In the genomic region with DNA sequence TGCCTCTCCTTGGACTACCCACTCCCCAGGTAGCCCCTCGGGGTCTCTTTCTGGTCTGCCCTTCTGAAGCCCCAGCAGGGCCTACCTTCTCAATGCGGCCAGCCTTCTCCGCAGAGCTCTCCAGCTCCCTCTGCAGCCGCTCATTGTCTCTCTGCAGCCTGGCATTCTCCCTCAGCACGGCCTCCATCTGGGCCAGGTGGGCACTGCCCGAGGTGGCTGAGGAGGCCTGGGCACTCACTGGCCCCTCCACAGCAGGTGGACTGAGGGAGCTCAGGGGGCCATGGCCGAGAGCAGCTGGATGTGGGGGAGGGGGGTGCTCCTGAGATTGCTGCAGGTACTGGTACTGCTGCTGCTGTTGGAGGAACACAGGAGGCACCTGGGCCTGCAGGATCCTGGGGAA, we compare ENCODE assay signal across 10 cellular contexts.
DNase-seq lines count a peak whose midpoint lies in the region; ATAC-seq and TF ChIP-seq lines count a peak whose summit lies in the region.
"Had no signal": no experiment of that assay in that cellular context is flagged by ENCODE, and none has a peak within 500 bp of the region (broad histone marks: within the 10 kb centered on the region; RNA-seq: fewer than 3 reads in every experiment).

No MANE protein-coding gene starts in this region.

- H3K27me3 ChIP-seq in RWPE2 (ENCODE audit: insufficient read depth, poor library complexity, severe bottlenecking): no peaks in the 10 kb centered on the region
- H3K27me3 ChIP-seq: hepatocyte had no signal

- H3K4me3 ChIP-seq in AG10803 (ENCODE audit: low read length): no peak overlapping the region
- no peak overlapping the region for H3K4me3 ChIP-seq in RWPE2 (ENCODE audit: severe bottlenecking)
- H3K4me3 ChIP-seq in foreskin fibroblast (ENCODE audit: low read depth in 1 of 2, low read length in 2 of 2): no peak overlapping the region
- H3K4me3 ChIP-seq: hepatocyte had no signal

- H3K36me3 ChIP-seq in RWPE2 (ENCODE audit: low read depth): peaks cover 96% of the 10 kb centered on the region

- H3K4me1 ChIP-seq in RWPE2 (ENCODE audit: insufficient read depth, poor library complexity, severe bottlenecking): peaks cover 75% of the 10 kb centered on the region

- H3K9me3 ChIP-seq in RWPE2 (ENCODE audit: severe bottlenecking): no peaks in the 10 kb centered on the region

- DNase-seq in AG10803 (ENCODE audit: low read depth) (peak; percentile 36), RWPE2 (ENCODE audit: low spot score) (no peak), foreskin fibroblast (no peak), retina (peak; percentile 33), SIG-M5 (lab: John Stamatoyannopoulos, UW) (no peak), activated gamma-delta T cell (lab: John Stamatoyannopoulos, UW) (no peak), NCI-H146 treated with DMSO at 0.1 percent for 48 hours (lab: John Stamatoyannopoulos, UW; ENCODE audit: unreplicated experiment) (no peak)
- DNase-seq: NCI-H1930 had no signal

- no peak for ATAC-seq in RWPE2 (ENCODE audit: low read depth)
- no peak for ATAC-seq in GM19395 (IDR thresholded peaks at IDR 0.05; ENCODE audit: unreplicated experiment)

- peak; percentile 23; the same call in 1 of the 2 replicates for TF ChIP-seq CTCF in AG10803 (conservative IDR thresholded peaks at IDR 0.05; ENCODE audit: low read length)
- no peak for TF ChIP-seq CTCF in RWPE2 (IDR thresholded peaks at IDR 0.05; ENCODE audit: poor library complexity, severe bottlenecking)
- TF ChIP-seq CTCF in foreskin fibroblast (IDR thresholded peaks at IDR 0.05; ENCODE audit: low read depth, low read length): peak; percentile 11

- H3K27ac ChIP-seq in RWPE2 (ENCODE audit: poor library complexity, severe bottlenecking): peak overlapping the region; percentile 96

Comparison
In these comparisons a context has a peak if more than half of its experiments do, and no peak if none do; other contexts are left out.
1. DNase-seq: peak in AG10803 (single experiment) and retina (single experiment); none in RWPE2 (single experiment), foreskin fibroblast (0 of 2), SIG-M5 (single experiment), activated gamma-delta T cell (single experiment) and NCI-H146 treated with DMSO at 0.1 percent for 48 hours (single experiment).